1 cellular context compared by ENCODE assay signal in the genomic region with DNA sequence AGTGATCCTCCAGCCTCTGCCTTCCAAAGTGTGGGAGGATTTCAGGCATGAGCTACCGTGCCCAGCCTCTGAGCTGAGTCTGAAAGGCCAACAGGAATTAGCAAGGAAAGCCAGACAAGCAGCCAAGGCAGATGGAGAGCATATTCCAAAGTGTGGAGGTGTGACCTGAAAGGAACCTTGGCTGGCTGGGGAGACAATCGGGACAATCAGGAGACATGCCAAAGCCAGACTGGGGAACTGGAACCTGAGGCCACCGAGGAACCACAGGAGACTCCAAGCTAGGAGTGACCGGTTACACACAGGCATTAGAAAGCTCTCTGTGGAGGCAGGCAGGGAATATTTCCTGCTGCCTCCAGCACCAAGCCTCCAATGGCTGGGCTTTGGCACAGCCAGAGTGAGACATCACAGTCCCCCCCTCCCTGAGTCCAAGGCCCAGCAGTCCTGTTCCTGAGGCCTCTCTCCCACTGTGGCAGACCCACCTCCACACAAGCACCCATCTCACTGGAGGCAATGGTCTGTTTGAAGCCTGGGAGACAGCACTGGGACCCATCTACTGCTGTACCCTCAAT.
TF ChIP-seq lines count a peak whose summit lies in the region.

No MANE protein-coding gene starts in this region.

TF ChIP-seq in IMR-90, 13 proteins besides CTCF, POLR2A, EP300 and RAD21 (continued from another document):
- TF ChIP-seq NFE2L2 (IDR thresholded peaks at IDR 0.05; ENCODE audit: low read depth, low read length) (no peak), ELK1 (IDR thresholded peaks at IDR 0.05; ENCODE audit: borderline replicate concordance, low read depth, low read length) (no peak)
